8 cellular contexts compared by ENCODE assay signal in the genomic region with DNA sequence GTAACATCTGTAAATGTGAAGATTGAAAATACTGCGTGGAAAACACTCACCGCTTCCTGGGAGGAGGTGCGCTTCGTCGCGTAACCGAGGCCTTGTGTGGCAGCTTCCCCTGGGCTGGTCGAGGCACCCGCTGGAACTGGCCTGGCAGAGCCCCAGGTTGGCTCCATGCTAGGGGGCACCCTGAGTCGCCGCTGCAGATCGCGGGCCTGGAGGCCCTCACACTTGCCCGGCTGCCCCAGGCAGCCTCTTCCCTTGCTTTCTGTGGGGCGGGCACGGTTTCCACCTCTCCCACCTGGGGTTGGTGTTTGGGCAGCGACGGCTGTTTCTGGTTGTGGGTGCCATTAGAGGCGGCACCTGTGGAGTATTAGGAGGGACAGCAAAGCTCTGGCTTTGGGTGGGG. TPM values are rescaled to one million over a fixed set of nuclear protein-coding genes. Genes with fewer than 3 reads are reported as not detected.
DNase-seq lines count a peak whose midpoint lies in the region; ATAC-seq and TF ChIP-seq lines count a peak whose summit lies in the region.

No MANE protein-coding gene starts in this region.

- H3K27ac ChIP-seq in H9 (ENCODE audit: insufficient read length, low read depth, low read length) = no peak overlapping the region
- H3K27ac ChIP-seq in skin epidermis = peak overlapping the region in 10 of 21 experiments; percentile 65 to 90 (median 84)

- H3T11ph ChIP-seq in H9 (ENCODE audit: low read length) = no peak overlapping the region

- no peak overlapping the region for H4K8ac ChIP-seq in H9 (replicated peaks; ENCODE audit: insufficient read length, low read depth, low read length)

- H2AK5ac ChIP-seq in H9 (ENCODE audit: insufficient read length, low read length) = no peak overlapping the region

- peak overlapping the region; percentile 33 for H3K4me2 ChIP-seq in H9 (ENCODE audit: insufficient read depth, insufficient read length, low read length)

- peaks cover 35 to 53% (median 39%) of the 10 kb centered on the region in 3 experiments for H3K36me3 Mint-ChIP-seq in H9 (ENCODE audit: insufficient read depth in 1 of 3, low read depth in 3 of 3)
- H3K36me3 Mint-ChIP-seq in activated naive CD8-positive, alpha-beta T cell treated with anti-CD3 and anti-CD28 coated beads, Interleukin-2, amount 10 ng/mL, durations not matched to agents 7 days and 5 days = peaks cover 51% of the 10 kb centered on the region

- peaks cover 29% of the 10 kb centered on the region for H3K27me3 Mint-ChIP-seq in H9 (ENCODE audit: low read depth)
- no peaks in the 10 kb centered on the region for H3K27me3 Mint-ChIP-seq in activated naive CD8-positive, alpha-beta T cell treated with anti-CD3 and anti-CD28 coated beads, Interleukin-2, amount 10 ng/mL, durations not matched to agents 7 days and 5 days

- no peak overlapping the region for H2BK20ac ChIP-seq in H9 (ENCODE audit: low read depth, low read length, poor library complexity, severe bottlenecking)

- peaks cover 6% of the 10 kb centered on the region for H3K23me2 ChIP-seq in H9 (ENCODE audit: insufficient read length, low read depth, low read length, poor library complexity, severe bottlenecking)

- no peaks in the 10 kb centered on the region for H4K20me1 ChIP-seq in H9 (ENCODE audit: control insufficient read depth, insufficient read depth, insufficient read length)

- H3K9me3 ChIP-seq in H9 (ENCODE audit: control insufficient read depth, low read depth, low read length) = peaks cover 25% of the 10 kb centered on the region
- H3K9me3 ChIP-seq in iPS-18c (ENCODE audit: control insufficient read depth, insufficient read depth, low read length) = peaks cover 4% of the 10 kb centered on the region

- no peak overlapping the region for H3K9ac ChIP-seq in H9 (ENCODE audit: extremely low read depth, insufficient read length, low read length)

- H2BK15ac ChIP-seq in H9 (ENCODE audit: low read depth, low read length) = no peak overlapping the region

- peaks cover 75 to 81% of the 10 kb centered on the region in 2 experiments for H3K9me3 Mint-ChIP-seq in H9
- peaks cover 35% of the 10 kb centered on the region for H3K9me3 Mint-ChIP-seq in activated naive CD8-positive, alpha-beta T cell treated with anti-CD3 and anti-CD28 coated beads, Interleukin-2, amount 10 ng/mL, durations not matched to agents 7 days and 5 days

- ATAC-seq in activated naive CD8-positive, alpha-beta T cell treated with anti-CD3 and anti-CD28 coated beads, Interleukin-2, amount 10 ng/mL, durations not matched to agents 7 days and 5 days (ENCODE audit: low read depth) = no peak
- no peak for ATAC-seq in GM21529 (IDR thresholded peaks at IDR 0.05; ENCODE audit: unreplicated experiment)

- no peaks in the 10 kb centered on the region for H3K4me1 Mint-ChIP-seq in H9
- H3K4me1 Mint-ChIP-seq in activated naive CD8-positive, alpha-beta T cell treated with anti-CD3 and anti-CD28 coated beads, Interleukin-2, amount 10 ng/mL, durations not matched to agents 7 days and 5 days = peaks cover 16% of the 10 kb centered on the region

- WGBS in H9 (ENCODE audit: extremely low coverage, insufficient read length, low lambda C conversion rate) = no CpG with 5 or more reads among the region's 19 CpGs

- H4K91ac ChIP-seq in H9 (ENCODE audit: insufficient read length, low read depth, low read length) = no peak overlapping the region

- no peak overlapping the region for H2BK5ac ChIP-seq in H9 (ENCODE audit: insufficient read length, low read length)

- no peak overlapping the region for H3K4ac ChIP-seq in H9 (ENCODE audit: low read depth, low read length)

- no peaks in the 10 kb centered on the region for H3K79me2 ChIP-seq in H9 (ENCODE audit: insufficient read depth, low read length)

- no peak overlapping the region for H2AFZ ChIP-seq in H9 (ENCODE audit: low read length)

- no peak overlapping the region for H4K5ac ChIP-seq in H9 (ENCODE audit: insufficient read length, low read depth, low read length)

- H3K27me3 ChIP-seq in H9 (ENCODE audit: insufficient read depth, low read length) = no peaks in the 10 kb centered on the region

- no peak overlapping the region; the same call in 1 of the 2 replicates for H3K14ac ChIP-seq in H9 (ENCODE audit: insufficient read depth, low read length)

- no peak overlapping the region for H3K23ac ChIP-seq in H9 (ENCODE audit: insufficient read length, low read depth, low read length)

- H3K4me3 Mint-ChIP-seq in H9 = peak overlapping the region; percentile 71 to 86
- H3K4me3 Mint-ChIP-seq in activated naive CD8-positive, alpha-beta T cell treated with anti-CD3 and anti-CD28 coated beads, Interleukin-2, amount 10 ng/mL, durations not matched to agents 7 days and 5 days = peak overlapping the region; percentile 86

- H3K79me1 ChIP-seq in H9 (ENCODE audit: insufficient read depth, low read depth, low read length, poor library complexity, severe bottlenecking) = no peaks in the 10 kb centered on the region

- H3K18ac ChIP-seq in H9 (ENCODE audit: insufficient read length, low read depth, low read length) = no peak overlapping the region

- TF ChIP-seq CTCF in H9 (conservative IDR thresholded peaks at IDR 0.05) = no peak

- no peak overlapping the region for H2BK12ac ChIP-seq in H9 (ENCODE audit: insufficient read length, low read depth, low read length)

- POLR2A ChIA-PET in activated naive CD8-positive, alpha-beta T cell treated with anti-CD3 and anti-CD28 coated beads, Interleukin-2, amount 10 ng/mL, durations not matched to agents 7 days and 5 days (lab: Charles Lee) = interaction anchor here (1.7 to 2.1 kb wide), 2 partner anchors 13 to 37 kb away, joined by 7 to 15 read pairs; partner anchors contain the start of gene ZNF879

- H3K4me1 ChIP-seq in H9 (ENCODE audit: insufficient read depth, low read length) = no peaks in the 10 kb centered on the region

- H3K27ac Mint-ChIP-seq in H9 = peak overlapping the region in 1 of 3 experiments; percentile 65; a peak in 1 of 7 replicates
- peak overlapping the region; percentile 78 for H3K27ac Mint-ChIP-seq in activated naive CD8-positive, alpha-beta T cell treated with anti-CD3 and anti-CD28 coated beads, Interleukin-2, amount 10 ng/mL, durations not matched to agents 7 days and 5 days

- H3K56ac ChIP-seq in H9 (ENCODE audit: insufficient read length, low read depth, low read length) = no peak overlapping the region

- peak overlapping the region; percentile 47 for H3K4me3 ChIP-seq in iPS-18c (ENCODE audit: insufficient read depth, low read depth, low read length)
- peak overlapping the region; percentile 57 to 90 (median 76) for H3K4me3 ChIP-seq in skin epidermis

- DNase-seq in H9 (no peak), NCI-H446 (lab: John Stamatoyannopoulos, UW) (no peak), NCI-H2227 (lab: John Stamatoyannopoulos, UW; ENCODE audit: unreplicated experiment) (no peak), COLO668 (lab: John Stamatoyannopoulos, UW; ENCODE audit: unreplicated experiment) (no peak)
- peak; percentile 29 for DNase-seq in activated naive CD8-positive, alpha-beta T cell treated with anti-CD3 and anti-CD28 coated beads, Interleukin-2, amount 10 ng/mL, durations not matched to agents 7 days and 5 days

- no peak overlapping the region for H2BK120ac ChIP-seq in H9 (ENCODE audit: low read depth, low read length, poor library complexity, severe bottlenecking)

RNA-seq across cellular contexts. Expression of gene ZNF354C, which starts 0.9 kb away (rescaled TPM):
- total RNA-seq in H9 (2021) = 4.8 and 5.4 TPM in 2 replicates
- total RNA-seq in activated naive CD8-positive, alpha-beta T cell treated with anti-CD3 and anti-CD28 coated beads, Interleukin-2, amount 10 ng/mL, durations not matched to agents 7 days and 5 days = 1 to 10 TPM; 9.0 to 9.4 TPM

RNA-seq across cellular contexts. Expression of gene ZNF879, which starts 37.4 kb away (rescaled TPM):
- total RNA-seq in H9 (2021) = 5.4 and 6.4 TPM in 2 replicates
- 1 to 10 TPM; 7.5 to 8.1 TPM for total RNA-seq in activated naive CD8-positive, alpha-beta T cell treated with anti-CD3 and anti-CD28 coated beads, Interleukin-2, amount 10 ng/mL, durations not matched to agents 7 days and 5 days
